In the genomic region with DNA sequence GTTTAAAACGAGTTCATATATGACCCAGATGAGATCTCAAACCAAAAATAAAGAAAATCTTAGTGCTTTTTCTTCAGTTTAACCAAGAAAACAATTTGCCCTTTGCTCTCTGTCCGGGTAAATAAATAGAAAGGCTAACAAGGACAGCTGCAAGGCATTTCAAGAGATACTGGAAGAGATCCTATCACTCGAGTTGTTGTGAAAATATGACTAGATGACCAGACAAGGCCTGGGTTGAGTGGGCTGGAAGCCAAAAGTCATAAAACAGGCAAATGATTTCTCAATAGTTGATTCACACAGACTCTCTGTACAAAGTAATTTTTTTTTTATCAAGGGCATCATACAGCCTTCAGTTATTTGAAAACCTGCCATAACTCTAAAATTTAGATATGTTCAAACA, we compare ENCODE assay signal across 15 cellular contexts. TPM values are rescaled to one million over a fixed set of nuclear protein-coding genes. Genes with fewer than 3 reads are reported as not detected.
DNase-seq lines count a peak whose midpoint lies in the region; ATAC-seq and TF ChIP-seq lines count a peak whose summit lies in the region.
"Had no signal": no experiment of that assay in that cellular context is flagged by ENCODE, and none has a peak within 500 bp of the region (broad histone marks: within the 10 kb centered on the region; RNA-seq: fewer than 3 reads in every experiment).

No MANE protein-coding gene starts in this region.

- BruUV-seq in A673 (replicated peaks; lab: Mats Ljungman, UMichigan), result no TSS peak

- H3K4me1 Mint-ChIP-seq in stimulated activated memory B cell treated with anti-CD40 and anti-IgM and Interleukin-4, amounts not matched to agents 10 μg/mL and 1 μg/mL and 100 μg/mL, for 72 hours, result no peaks in the 10 kb centered on the region
- H3K4me1 Mint-ChIP-seq: activated B cell treated with CpG ODN at 0.5 μM for 24 hours, GM23338 had no signal

- no peaks in the 10 kb centered on the region for H3K27me3 Mint-ChIP-seq in stimulated activated memory B cell treated with anti-CD40 and anti-IgM and Interleukin-4, amounts not matched to agents 10 μg/mL and 1 μg/mL and 100 μg/mL, for 72 hours
- H3K27me3 Mint-ChIP-seq: activated B cell treated with CpG ODN at 0.5 μM for 24 hours; naive thymus-derived CD4-positive, alpha-beta T cell had no signal

- CTCF ChIA-PET in A673 (lab: Charles Lee), result no interaction called here

- no peaks in the 10 kb centered on the region for H3K36me3 ChIP-seq in A673 (ENCODE audit: insufficient read depth, low read length, poor library complexity, severe bottlenecking)
- H3K36me3 ChIP-seq: suprapubic skin had no signal

- no peak overlapping the region for H3K27ac Mint-ChIP-seq in stimulated activated memory B cell treated with anti-CD40 and anti-IgM and Interleukin-4, amounts not matched to agents 10 μg/mL and 1 μg/mL and 100 μg/mL, for 72 hours
- H3K27ac Mint-ChIP-seq: activated B cell treated with CpG ODN at 0.5 μM for 24 hours; GM23338; naive thymus-derived CD4-positive, alpha-beta T cell had no signal

- ATAC-seq in stimulated activated memory B cell treated with anti-CD40 and anti-IgM and Interleukin-4, amounts not matched to agents 10 μg/mL and 1 μg/mL and 100 μg/mL, for 72 hours, result no peak
- ATAC-seq in GM19467 (IDR thresholded peaks at IDR 0.05; ENCODE audit: unreplicated experiment), result no peak
- ATAC-seq: GM23338; naive thymus-derived CD4-positive, alpha-beta T cell had no signal

- no peaks in the 10 kb centered on the region for H3K9me3 ChIP-seq in A673 (ENCODE audit: low read depth, low read length, poor library complexity, severe bottlenecking)
- H3K9me3 ChIP-seq: suprapubic skin had no signal

- H3K36me3 Mint-ChIP-seq in stimulated activated memory B cell treated with anti-CD40 and anti-IgM and Interleukin-4, amounts not matched to agents 10 μg/mL and 1 μg/mL and 100 μg/mL, for 72 hours, result no peaks in the 10 kb centered on the region
- H3K36me3 Mint-ChIP-seq: naive thymus-derived CD4-positive, alpha-beta T cell had no signal

- H3K4me3 ChIP-seq in A673 (ENCODE audit: low read depth, low read length, poor library complexity, severe bottlenecking) (no peak overlapping the region), LNCaP clone FGC (ENCODE audit: low read depth, low read length) (no peak overlapping the region)
- H3K4me3 ChIP-seq: GM23338, suprapubic skin had no signal

- H3K4me1 ChIP-seq in A673 (ENCODE audit: insufficient read depth, low read length, poor library complexity, severe bottlenecking), result no peaks in the 10 kb centered on the region
- H3K4me1 ChIP-seq: suprapubic skin had no signal

- POLR2A ChIA-PET in A673 (lab: Charles Lee; ENCODE audit: low non-redundant PET), result no interaction called here

- intact Hi-C loops in A673 (cut with micrococcal nuclease; ENCODE audit: unreplicated experiment), result no loop called here

- TF ChIP-seq CTCF in A673 (conservative IDR thresholded peaks at IDR 0.05; ENCODE audit: low read depth, low read length) (no peak), LNCaP clone FGC (IDR thresholded peaks at IDR 0.05; ENCODE audit: control insufficient read depth, extremely low read depth, insufficient read depth) (no peak)

- H3K9me3 Mint-ChIP-seq in stimulated activated memory B cell treated with anti-CD40 and anti-IgM and Interleukin-4, amounts not matched to agents 10 μg/mL and 1 μg/mL and 100 μg/mL, for 72 hours, result no peaks in the 10 kb centered on the region
- H3K9me3 Mint-ChIP-seq: activated B cell treated with CpG ODN at 0.5 μM for 24 hours, GM23338 had no signal

- DNase-seq in A673 (ENCODE audit: low spot score) (peak; percentile 12), LNCaP clone FGC (ENCODE audit: low read depth) (peak; percentile 81), SHP77 (lab: John Stamatoyannopoulos, UW) (peak; percentile 83), kidney glomerular epithelial cell (lab: John Stamatoyannopoulos, UW) (peak; percentile 72), inferior parietal cortex (ENCODE audit: extremely low spot score) (no peak)
- DNase-seq in stimulated activated CD4-positive, alpha-beta T cell treated with anti-CD3 and anti-CD28 coated beads, Interleukin-4, amount 100 ng/mL, for 24 hours, result no peak
- DNase-seq: activated B cell treated with CpG ODN at 0.5 μM for 24 hours; GF-D8; naive thymus-derived CD4-positive, alpha-beta T cell; NCI-H1092; stimulated activated CD4-positive, alpha-beta T cell treated with anti-CD3 and anti-CD28 coated beads, Interleukin-2, amount 100 ng/mL, for 48 hours had no signal

- H3K27ac ChIP-seq in A673 (ENCODE audit: low read depth, low read length, poor library complexity, severe bottlenecking), result no peak overlapping the region
- H3K27ac ChIP-seq: suprapubic skin had no signal

- H3K27me3 ChIP-seq in A673 (replicated peaks; ENCODE audit: insufficient read depth, low read depth, low read length, poor library complexity), result no peaks in the 10 kb centered on the region
- H3K27me3 ChIP-seq: suprapubic skin had no signal

- H3K4me3 Mint-ChIP-seq in stimulated activated memory B cell treated with anti-CD40 and anti-IgM and Interleukin-4, amounts not matched to agents 10 μg/mL and 1 μg/mL and 100 μg/mL, for 72 hours, result no peak overlapping the region
- H3K4me3 Mint-ChIP-seq: activated B cell treated with CpG ODN at 0.5 μM for 24 hours; GM23338; naive thymus-derived CD4-positive, alpha-beta T cell had no signal

RNA-seq across cellular contexts. Expression of a gene that starts 55.9 kb away (rescaled TPM):
- total RNA-seq in A673 (2021), result 1.9 and 3.2 TPM in 2 replicates
- total RNA-seq: activated B cell treated with CpG ODN at 0.5 μM for 24 hours had no signal

Comparison
In these comparisons a context has a peak if more than half of its experiments do, and no peak if none do; other contexts are left out.
1. DNase-seq: peak in A673 (single experiment), LNCaP clone FGC (single experiment), SHP77 (2 of 2) and kidney glomerular epithelial cell (single experiment); none in stimulated activated CD4-positive, alpha-beta T cell treated with anti-CD3 and anti-CD28 coated beads, Interleukin-4, amount 100 ng/mL, for 24 hours (single experiment) and inferior parietal cortex (single experiment).